In genomic region chr6:20670750-20671149, GRCh38 we compare ENCODE assay signal across 19 cellular contexts.
A peak's percentile ranks its signal among the peaks of the same experiment; 100 is the strongest.
DNase-seq lines count a peak whose midpoint lies in the region; ATAC-seq, FAIRE-seq and TF ChIP-seq lines count a peak whose summit lies in the region.
"Had no signal": no experiment of that assay in that cellular context is flagged by ENCODE, and none has a peak within 500 bp of the region (broad histone marks: within the 10 kb centered on the region; RNA-seq: fewer than 3 reads in every experiment).

No MANE protein-coding gene starts in this region.

- H3K9ac ChIP-seq in IMR-90 (ENCODE audit: low read depth, low read length): no peak overlapping the region
- no peak overlapping the region for H3K9ac ChIP-seq in HepG2 (ENCODE audit: insufficient read depth, low read depth, low read length)

- H3K79me2 ChIP-seq in HepG2 (ENCODE audit: insufficient read depth, low read length): peaks cover 4% of the 10 kb centered on the region

- H2BK120ac ChIP-seq in IMR-90 (ENCODE audit: low read depth, low read length): no peak overlapping the region

- no peak for ATAC-seq in IMR-90 (ENCODE audit: low read depth)
- ATAC-seq in HepG2: no peak

- H3K4me2 ChIP-seq in IMR-90 (ENCODE audit: low read depth, low read length) (no peak overlapping the region), HepG2 (ENCODE audit: low read depth, low read length) (no peak overlapping the region)

- H3K56ac ChIP-seq in IMR-90 (ENCODE audit: extremely low read depth, insufficient read depth, low read length): no peak overlapping the region

- TF ChIP-seq RAD21 in IMR-90 (IDR thresholded peaks at IDR 0.05; ENCODE audit: low read length) (no peak), HepG2 (CRISPR knock-in tag; IDR thresholded peaks at IDR 0.05) (no peak)

- no peak overlapping the region for H2BK5ac ChIP-seq in IMR-90 (ENCODE audit: low read depth, low read length, poor library complexity, severe bottlenecking)

- no peak overlapping the region for H2AK5ac ChIP-seq in IMR-90 (ENCODE audit: low read depth, low read length)

- no peak overlapping the region for H3K4me3 ChIP-seq in IMR-90 (ENCODE audit: insufficient read depth, low read depth, low read length)
- no peak overlapping the region for H3K4me3 ChIP-seq in fibroblast of mammary gland (ENCODE audit: control insufficient read depth, low read depth, low read length)
- H3K4me3 ChIP-seq in HepG2 (replicated peaks in 1 of 3; ENCODE audit: insufficient read depth in 1 of 3, low read depth in 2 of 3, low read length in 3 of 3): no peak overlapping the region
- H3K4me3 ChIP-seq: HAP-1 had no signal

- in situ Hi-C loops in IMR-90 (cut with MboI; ENCODE audit: low sequenced_read_pairs) (no loop called here), HepG2 (cut with HindIII; ENCODE audit: extremely low pct_ligation_motif_present, low pct_unique_long_range_greater_than_20kb) (no loop called here)

- no CpG with 5 or more reads among the region's 2 CpGs for WGBS in IMR-90 (ENCODE audit: extremely low coverage in 2 of 2, insufficient read length in 1 of 2), 2 experiments
- WGBS in HepG2 (ENCODE audit: low lambda C conversion rate): 96% methylated on average over 2 of the region's 2 CpGs

- intact Hi-C loops in IMR-90 (cut with micrococcal nuclease): loop anchor here (10.0 kb wide), 1 partner anchor 184 kb away; no protein-coding TSS in a partner anchor
- intact Hi-C loops in HepG2 (cut with micrococcal nuclease; ENCODE audit: unreplicated experiment): loop anchor here (10.0 kb wide), 1 partner anchor 676 kb away; no protein-coding TSS in a partner anchor

- H3K27ac ChIP-seq in IMR-90 (ENCODE audit: insufficient read depth, low read length) (no peak overlapping the region), HepG2 (ENCODE audit: extremely low read length, insufficient read depth, low read length) (no peak overlapping the region)

- BruUV-seq in IMR-90 (replicated peaks; lab: Mats Ljungman, UMichigan) (no TSS peak), HepG2 (replicated peaks; lab: Mats Ljungman, UMichigan) (no TSS peak)

- H3K27me3 ChIP-seq in IMR-90 (ENCODE audit: control insufficient read depth, insufficient read depth, low read length): no peaks in the 10 kb centered on the region
- H3K27me3 ChIP-seq in HepG2 (ENCODE audit: control insufficient read depth in 1 of 2, insufficient read depth in 2 of 2, low read length in 2 of 2): no peaks in the 10 kb centered on the region

- H3K9me3 ChIP-seq in IMR-90 (ENCODE audit: control insufficient read depth, insufficient read depth, low read length): no peaks in the 10 kb centered on the region
- no peaks in the 10 kb centered on the region for H3K9me3 ChIP-seq in HepG2 (ENCODE audit: low read length)
- H3K9me3 ChIP-seq: HAP-1 had no signal

- H3K4ac ChIP-seq in IMR-90 (ENCODE audit: low read depth, low read length): no peak overlapping the region

- no peak overlapping the region for H3K18ac ChIP-seq in IMR-90 (ENCODE audit: low read depth, low read length)

- H3K79me1 ChIP-seq in IMR-90 (ENCODE audit: low read depth in 1 of 2, low read length in 2 of 2): peaks cover 0 to 7% of the 10 kb centered on the region in 2 experiments; a peak in 2 of 4 replicates

- H3K14ac ChIP-seq in IMR-90 (replicated peaks; ENCODE audit: low read depth, low read length): no peak overlapping the region

- H4K8ac ChIP-seq in IMR-90 (ENCODE audit: low read depth in 2 of 2, low read length in 2 of 2): no peak overlapping the region

- H4K20me1 ChIP-seq in IMR-90 (ENCODE audit: insufficient read depth, low read length): no peaks in the 10 kb centered on the region
- H4K20me1 ChIP-seq in HepG2 (ENCODE audit: insufficient read depth, low read length): no peaks in the 10 kb centered on the region

- H2AK9ac ChIP-seq in IMR-90 (replicated peaks; ENCODE audit: low read depth, low read length, poor library complexity): no peak overlapping the region

- dilution Hi-C loops in IMR-90 (cut with HindIII; ENCODE audit: low sequenced_read_pairs, unreplicated experiment): no loop called here

- H4K91ac ChIP-seq in IMR-90 (ENCODE audit: insufficient read depth, low read depth, low read length): no peak overlapping the region

- H3K36me3 ChIP-seq in IMR-90 (ENCODE audit: control insufficient read depth, insufficient read depth, low read length): no peaks in the 10 kb centered on the region
- H3K36me3 ChIP-seq in HepG2 (replicated peaks in 1 of 2; ENCODE audit: control insufficient read depth in 1 of 2, insufficient read depth in 2 of 2, low read length in 2 of 2): no peaks in the 10 kb centered on the region
- H3K36me3 ChIP-seq: HAP-1 had no signal

- H4K5ac ChIP-seq in IMR-90 (ENCODE audit: low read depth, low read length): no peak overlapping the region

- POLR2A ChIA-PET in IMR-90 (lab: Charles Lee; ENCODE audit: unreplicated experiment) (no interaction called here), HepG2 (lab: Yijun Ruan, JAX) (no interaction called here)

- H2AFZ ChIP-seq in IMR-90 (replicated peaks; ENCODE audit: low read length, poor library complexity) (no peak overlapping the region), HepG2 (ENCODE audit: low read length) (no peak overlapping the region)

- DNase-seq in IMR-90: peak; percentile 37
- DNase-seq in fibroblast of mammary gland (ENCODE audit: low read depth): peak; percentile 28
- DNase-seq in HepG2 (ENCODE audit: low spot score): no peak
- no peak for DNase-seq in activated T-cell treated with anti-CD3 and anti-CD28 coated beads, Interleukin-2, amount 50 U/mL, for 48 hours
- DNase-seq in urothelium cell line (ENCODE audit: low spot score): no peak
- no peak for DNase-seq in GM19240 (ENCODE audit: insufficient read length, low spot score)
- DNase-seq: C1 segment of cervical spinal cord; Calu3; CD4-positive, alpha-beta memory T cell; COR-L47; DMS53; DMS79 treated with DMSO at 0.1 percent for 48 hours; GF-D8; GOT3; HFFc6 had no signal

- TF ChIP-seq CTCF in IMR-90 (conservative IDR thresholded peaks at IDR 0.05; ENCODE audit: low read depth, low read length): no peak
- TF ChIP-seq CTCF in fibroblast of mammary gland (conservative IDR thresholded peaks at IDR 0.05; ENCODE audit: control insufficient read depth, insufficient read depth, low read depth, low read length): no peak
- TF ChIP-seq CTCF in HepG2 (CRISPR knock-in tag; IDR thresholded peaks at IDR 0.05): no peak

- no peaks in the 10 kb centered on the region; the same call in 1 of the 2 replicates for H3K9me1 ChIP-seq in IMR-90 (ENCODE audit: insufficient read depth, low read length)

- no peak overlapping the region for H2BK20ac ChIP-seq in IMR-90 (ENCODE audit: low read depth, low read length)

- no peak overlapping the region for H2BK15ac ChIP-seq in IMR-90 (ENCODE audit: low read depth, low read length)

- H3K4me1 ChIP-seq in IMR-90 (ENCODE audit: control insufficient read depth, insufficient read depth, low read length) (no peaks in the 10 kb centered on the region), HepG2 (ENCODE audit: insufficient read depth, low read length) (no peaks in the 10 kb centered on the region)

- TF ChIP-seq EP300 in HepG2 (IDR thresholded peaks at IDR 0.05; ENCODE audit: low read depth in 2 of 2, low read length in 2 of 2) (no peak), HepG2 (CRISPR knock-in tag; IDR thresholded peaks at IDR 0.05; ENCODE audit: borderline replicate concordance) (no peak)

- TF ChIP-seq POLR2A in IMR-90 (IDR thresholded peaks at IDR 0.05; ENCODE audit: low read depth, low read length): no peak
- no peak for TF ChIP-seq POLR2A in HepG2 (IDR thresholded peaks at IDR 0.05; ENCODE audit: insufficient read depth in 1 of 2, low read depth in 2 of 2, low read length in 2 of 2)

- H3K23ac ChIP-seq in IMR-90 (ENCODE audit: low read depth, low read length): no peak overlapping the region

- CTCF ChIA-PET in IMR-90 (lab: Yijun Ruan, JAX): no interaction called here
- CTCF ChIA-PET in HepG2 (lab: Yijun Ruan, JAX; ENCODE audit: low intra/inter-chr PET ratio, low total read pairs): no interaction called here

- no peak for FAIRE-seq in HepG2 (lab: Jason Lieb, UNC)
- FAIRE-seq in urothelium cell line (lab: Jason Lieb, UNC): no peak
- FAIRE-seq: GM12891, GM18507, H54 had no signal

TF ChIP-seq in IMR-90, 13 proteins besides CTCF, POLR2A, EP300 and RAD21:
- no peak for TF ChIP-seq CHD1 (IDR thresholded peaks at IDR 0.05; ENCODE audit: low read depth, low read length)
- peak; percentile 71 for TF ChIP-seq CEBPB (IDR thresholded peaks at IDR 0.05; ENCODE audit: low read depth, low read length)
- no peak for TF ChIP-seq RFX5 (IDR thresholded peaks at IDR 0.05; ENCODE audit: low read depth, low read length)
- no peak for TF ChIP-seq BHLHE40 (IDR thresholded peaks at IDR 0.05; ENCODE audit: low read depth, low read length)
- no peak for TF ChIP-seq SMC3 (IDR thresholded peaks at IDR 0.05; ENCODE audit: low read depth, low read length)
- no peak for TF ChIP-seq MAFK (IDR thresholded peaks at IDR 0.05; ENCODE audit: low read depth, low read length)

TF ChIP-seq in HepG2, 621 proteins besides CTCF, POLR2A, EP300 and RAD21 (continues in another document):
- TF ChIP-seq, protein P1, sequence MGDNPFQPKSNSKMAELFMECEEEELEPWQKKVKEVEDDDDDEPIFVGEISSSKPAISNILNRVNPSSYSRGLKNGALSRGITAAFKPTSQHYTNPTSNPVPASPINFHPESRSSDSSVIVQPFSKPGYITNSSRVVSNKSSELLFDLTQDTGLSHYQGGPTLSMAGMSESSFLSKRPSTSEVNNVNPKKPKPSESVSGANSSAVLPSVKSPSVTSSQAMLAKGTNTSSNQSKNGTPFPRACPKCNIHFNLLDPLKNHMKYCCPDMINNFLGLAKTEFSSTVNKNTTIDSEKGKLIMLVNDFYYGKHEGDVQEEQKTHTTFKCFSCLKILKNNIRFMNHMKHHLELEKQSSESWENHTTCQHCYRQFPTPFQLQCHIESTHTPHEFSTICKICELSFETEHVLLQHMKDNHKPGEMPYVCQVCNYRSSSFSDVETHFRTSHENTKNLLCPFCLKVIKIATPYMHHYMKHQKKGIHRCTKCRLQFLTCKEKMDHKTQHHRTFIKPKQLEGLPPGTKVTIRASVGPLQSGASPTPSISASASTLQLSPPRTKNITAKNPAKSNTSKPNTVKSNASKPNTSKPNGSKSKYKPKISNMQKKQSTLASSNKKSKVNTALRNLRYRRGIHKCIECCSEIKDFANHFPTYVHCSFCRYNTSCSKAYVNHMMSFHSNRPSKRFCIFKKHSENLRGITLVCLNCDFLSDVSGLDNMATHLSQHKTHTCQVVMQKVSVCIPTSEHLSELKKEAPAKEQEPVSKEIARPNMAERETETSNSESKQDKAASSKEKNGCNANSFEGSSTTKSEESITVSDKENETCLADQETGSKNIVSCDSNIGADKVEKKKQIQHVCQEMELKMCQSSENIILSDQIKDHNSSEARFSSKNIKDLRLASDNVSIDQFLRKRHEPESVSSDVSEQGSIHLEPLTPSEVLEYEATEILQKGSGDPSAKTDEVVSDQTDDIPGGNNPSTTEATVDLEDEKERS (CRISPR knock-in tag; IDR thresholded peaks at IDR 0.05): no peak
- TF ChIP-seq ZNF468 (CRISPR knock-in tag; IDR thresholded peaks at IDR 0.05): no peak

Comparison
In these comparisons a context has a peak if more than half of its experiments do, and no peak if none do; other contexts are left out.
1. DNase-seq: peak in IMR-90 (single experiment) and fibroblast of mammary gland (single experiment); none in HepG2 (single experiment), activated T-cell treated with anti-CD3 and anti-CD28 coated beads, Interleukin-2, amount 50 U/mL, for 48 hours (0 of 2), urothelium cell line (single experiment) and GM19240 (single experiment).